ENCODE assay signal across 10 cellular contexts in the genomic region with DNA sequence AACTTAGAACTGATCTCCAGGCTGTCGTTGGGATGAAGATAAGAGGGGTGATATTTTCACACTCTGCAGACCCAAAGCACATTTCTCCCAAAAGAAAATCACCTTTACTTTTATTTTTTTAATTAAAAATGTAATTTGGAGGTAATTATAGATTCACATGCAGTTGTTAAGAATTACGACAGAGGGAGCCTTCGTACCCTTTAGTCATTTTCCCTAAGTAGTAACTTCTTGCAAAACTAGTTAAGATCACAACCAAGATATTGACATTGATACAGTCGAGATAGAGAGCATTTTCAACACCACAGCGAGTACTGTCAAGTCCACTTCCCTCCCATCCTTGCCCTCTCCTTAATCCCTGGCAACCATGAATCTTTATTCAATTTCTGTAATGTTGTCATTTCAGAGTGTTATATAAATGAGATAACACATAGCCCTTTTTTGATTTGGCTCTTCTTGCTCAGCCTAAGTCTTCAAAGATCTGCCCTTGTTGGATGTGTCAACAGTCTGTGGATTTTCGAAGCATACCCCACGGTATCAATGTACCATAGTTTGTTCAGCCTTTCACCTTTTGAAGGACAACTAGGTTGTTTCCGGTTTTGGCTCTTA.
A peak's percentile ranks its signal among the peaks of the same experiment; 100 is the strongest.
DNase-seq lines count a peak whose midpoint lies in the region; ATAC-seq, FAIRE-seq and TF ChIP-seq lines count a peak whose summit lies in the region.
"Had no signal": no experiment of that assay in that cellular context is flagged by ENCODE, and none has a peak within 500 bp of the region (broad histone marks: within the 10 kb centered on the region; RNA-seq: fewer than 3 reads in every experiment).

No MANE protein-coding gene starts in this region.

- peak; percentile 62 for FAIRE-seq in A204.1 (lab: Jason Lieb, UNC)
- FAIRE-seq: islet of Langerhans had no signal

- ATAC-seq in GM18858 (IDR thresholded peaks at IDR 0.05; ENCODE audit: unreplicated experiment): no peak

- TF ChIP-seq CTCF in GM12875 (IDR thresholded peaks at IDR 0.05; ENCODE audit: borderline replicate concordance, insufficient read depth, low read depth, low read length): peak; percentile 22; the same call in 1 of the 2 replicates

- no peak overlapping the region for H3K4me3 ChIP-seq in GM12875 (ENCODE audit: low read depth, low read length)

- DNase-seq in RPMI8226: peak; percentile 13
- DNase-seq in fibroblast of the conjunctiva (ENCODE audit: low read depth): peak; percentile 32
- no peak for DNase-seq in effector CD4-positive, alpha-beta T cell
- DNase-seq in activated gamma-delta T cell (lab: John Stamatoyannopoulos, UW): no peak
- DNase-seq in anterior cingulate cortex (lab: John Stamatoyannopoulos, UW): no peak
- DNase-seq: activated T-cell treated with anti-CD3 and anti-CD28 coated beads, Interleukin-2, amount 50 U/mL, for 1 hour had no signal

Comparison
In these comparisons a context has a peak if more than half of its experiments do, and no peak if none do; other contexts are left out.
1. DNase-seq: peak in RPMI8226 (single experiment) and fibroblast of the conjunctiva (single experiment); none in effector CD4-positive, alpha-beta T cell (single experiment), activated gamma-delta T cell (single experiment) and anterior cingulate cortex (0 of 58).